8 cellular contexts compared by ENCODE assay signal in the genomic region with DNA sequence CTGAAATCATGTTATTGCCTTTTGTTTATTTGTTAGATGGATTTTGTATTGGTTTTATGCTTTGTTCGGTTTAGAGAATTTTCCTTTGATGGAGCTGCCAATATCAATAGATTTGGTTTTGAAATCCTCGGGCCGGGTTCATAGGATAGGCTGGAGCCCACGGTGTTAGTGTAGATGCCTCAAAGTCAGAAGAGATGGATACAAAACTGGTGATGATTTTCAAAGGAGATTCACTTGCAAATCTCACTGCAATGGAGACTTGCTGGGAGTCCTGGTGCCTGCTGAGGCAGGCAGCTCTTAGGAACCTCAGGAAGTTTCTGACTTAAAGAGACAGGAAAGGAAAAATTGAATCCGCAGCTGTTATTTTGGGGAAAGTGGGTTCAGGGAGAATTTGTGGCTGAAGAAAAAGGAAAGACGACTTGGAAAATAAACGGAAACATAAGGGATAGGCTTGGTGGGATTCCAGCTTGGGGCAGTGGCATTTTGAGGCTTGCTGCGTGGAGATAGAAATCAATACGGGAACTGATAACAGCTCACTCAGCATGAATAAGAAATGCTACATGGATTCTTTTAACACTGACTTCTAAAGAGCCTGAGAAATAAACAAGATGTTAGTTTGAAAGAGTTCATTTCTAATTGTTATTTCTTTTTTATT.
DNase-seq lines count a peak whose midpoint lies in the region; ATAC-seq and TF ChIP-seq lines count a peak whose summit lies in the region.

No MANE protein-coding gene starts in this region.

- H3K36me3 Mint-ChIP-seq in activated CD4-positive, alpha-beta T cell treated with anti-CD3 and anti-CD28 coated beads for 36 hours (ENCODE audit: low read depth), result no peaks in the 10 kb centered on the region

- in situ Hi-C loops in brain microvascular endothelial cell (cut with HindIII; ENCODE audit: low pct_ligation_motif_present, low sequenced_read_pairs), result no loop called here

- POLR2A ChIA-PET in activated CD4-positive, alpha-beta T cell treated with anti-CD3 and anti-CD28 coated beads for 36 hours (lab: Charles Lee), result no interaction called here
- POLR2A ChIA-PET in HEK293T (lab: Yijun Ruan, JAX), result no interaction called here

- H3K4me1 ChIP-seq in lower lobe of right lung (peaks cover 49% of the 10 kb centered on the region), tibial artery (peaks cover 0 to 32% (median 8%) of the 10 kb centered on the region in 4 donors)

- no peaks in the 10 kb centered on the region for H3K27me3 ChIP-seq in brain microvascular endothelial cell (replicated peaks)
- no peaks in the 10 kb centered on the region for H3K27me3 ChIP-seq in lower lobe of right lung (ENCODE audit: low read depth)
- H3K27me3 ChIP-seq in tibial artery, result no peaks in the 10 kb centered on the region

- peaks cover 23% of the 10 kb centered on the region for H3K4me1 Mint-ChIP-seq in activated CD4-positive, alpha-beta T cell treated with anti-CD3 and anti-CD28 coated beads for 36 hours

- peaks cover 36% of the 10 kb centered on the region for H3K27me3 Mint-ChIP-seq in activated CD4-positive, alpha-beta T cell treated with anti-CD3 and anti-CD28 coated beads for 36 hours

- no peaks in the 10 kb centered on the region for H3K36me3 ChIP-seq in brain microvascular endothelial cell (replicated peaks)
- H3K36me3 ChIP-seq in lower lobe of right lung, result no peaks in the 10 kb centered on the region
- no peaks in the 10 kb centered on the region for H3K36me3 ChIP-seq in tibial artery

- H3K27ac ChIP-seq in brain microvascular endothelial cell, result no peak overlapping the region
- H3K27ac ChIP-seq in lower lobe of right lung, result peak overlapping the region; percentile 84
- H3K27ac ChIP-seq in tibial artery, result peak overlapping the region; percentile 82 to 84

- intact Hi-C loops in activated CD4-positive, alpha-beta T cell treated with anti-CD3 and anti-CD28 coated beads for 36 hours (cut with DNase I, micrococcal nuclease), result no loop called here
- intact Hi-C loops in lower lobe of right lung (cut with DNase I) (no loop called here), tibial artery (cut with DNase I; ENCODE audit: low total_unique reads) (loop anchor here (5.0 kb wide), 1 partner anchor 364 kb away; no protein-coding TSS in a partner anchor)

- no peak for ATAC-seq in activated CD4-positive, alpha-beta T cell treated with anti-CD3 and anti-CD28 coated beads for 36 hours
- ATAC-seq in lower lobe of right lung (peak; percentile 18 to 38), HG02938 (IDR thresholded peaks at IDR 0.05; ENCODE audit: unreplicated experiment) (no peak)

- peak overlapping the region; percentile 65 for H3K4me3 ChIP-seq in brain microvascular endothelial cell (ENCODE audit: low read depth, low read length)
- H3K4me3 ChIP-seq in lower lobe of right lung, result peak overlapping the region; percentile 73
- H3K4me3 ChIP-seq in tibial artery, result peak overlapping the region; percentile 64 to 70

- H3K9me3 ChIP-seq in lower lobe of right lung (no peaks in the 10 kb centered on the region), tibial artery (no peaks in the 10 kb centered on the region)

- H3K4me3 Mint-ChIP-seq in activated CD4-positive, alpha-beta T cell treated with anti-CD3 and anti-CD28 coated beads for 36 hours, result peak overlapping the region; percentile 70

- DNase-seq in activated CD4-positive, alpha-beta T cell treated with anti-CD3 and anti-CD28 coated beads for 36 hours, result no peak
- DNase-seq in activated CD4-positive, alpha-beta T cell treated with anti-CD3 and anti-CD28 coated beads, Interleukin-2, amount 50 U/mL, for 1 hour, result no peak
- DNase-seq in brain microvascular endothelial cell (peak; percentile 5), lower lobe of right lung (no peak), tibial artery (no peak), HEK293T (ENCODE audit: extremely low spot score) (no peak)
- no peak for DNase-seq in stimulated activated CD8-positive, alpha-beta memory T cell treated with anti-CD3 and anti-CD28 coated beads, Interleukin-4, amount 100 ng/mL, for 48 hours

- no peak overlapping the region for H3K27ac Mint-ChIP-seq in activated CD4-positive, alpha-beta T cell treated with anti-CD3 and anti-CD28 coated beads for 36 hours

- H3K9me3 Mint-ChIP-seq in activated CD4-positive, alpha-beta T cell treated with anti-CD3 and anti-CD28 coated beads for 36 hours (ENCODE audit: low read depth), result no peaks in the 10 kb centered on the region

- CTCF ChIA-PET in activated CD4-positive, alpha-beta T cell treated with anti-CD3 and anti-CD28 coated beads for 36 hours (lab: Charles Lee), result interaction anchor here (0.6 to 1.3 kb wide), 3 partner anchors 45 to 405 kb away, joined by 3 to 5 read pairs (median 3); no protein-coding TSS in a partner anchor
- CTCF ChIA-PET in HEK293T (lab: Yijun Ruan, JAX), result interaction anchor here (0.8 kb wide), 1 partner anchor 616 kb away, joined by 3 read pairs; the partner anchor contains the start of gene SIRT5

- no peak for TF ChIP-seq CTCF in brain microvascular endothelial cell (IDR thresholded peaks at IDR 0.05; ENCODE audit: low read depth, low read length, missing control alignments)
- TF ChIP-seq CTCF in lower lobe of right lung (IDR thresholded peaks at IDR 0.05), result no peak
- TF ChIP-seq CTCF in tibial artery (IDR thresholded peaks at IDR 0.05), result no peak

TF ChIP-seq in HEK293T, 16 proteins besides CTCF, POLR2A, EP300 and RAD21:
- TF ChIP-seq ELF4 (IDR thresholded peaks at IDR 0.05) (no peak), BHLHE40 (IDR thresholded peaks at IDR 0.05; ENCODE audit: borderline replicate concordance) (no peak), HDGF (IDR thresholded peaks at IDR 0.05; ENCODE audit: borderline replicate concordance) (no peak), FOXA1 (IDR thresholded peaks at IDR 0.05) (no peak), PKNOX1 (IDR thresholded peaks at IDR 0.05) (no peak), ZNF384 (IDR thresholded peaks at IDR 0.05) (no peak), ARNT (IDR thresholded peaks at IDR 0.05) (no peak), L3MBTL2 (conservative IDR thresholded peaks at IDR 0.05) (no peak), FOXK2 (IDR thresholded peaks at IDR 0.05) (no peak), LEF1 (IDR thresholded peaks at IDR 0.05; ENCODE audit: borderline replicate concordance) (no peak), SP1 (IDR thresholded peaks at IDR 0.05) (no peak), CTBP1 (IDR thresholded peaks at IDR 0.05; ENCODE audit: borderline replicate concordance) (no peak), TARDBP (IDR thresholded peaks at IDR 0.05) (no peak), SUZ12 (IDR thresholded peaks at IDR 0.05) (no peak), FOXM1 (IDR thresholded peaks at IDR 0.05; ENCODE audit: borderline replicate concordance) (no peak)

Comparison
In these comparisons a context has a peak if more than half of its experiments do, and no peak if none do; other contexts are left out.
1. ATAC-seq: peak in lower lobe of right lung (2 of 2); none in activated CD4-positive, alpha-beta T cell treated with anti-CD3 and anti-CD28 coated beads for 36 hours (single experiment) and HG02938 (single experiment).
2. Peak in every context shown above with its lines, with median percentiles within 50 percentile points of each other: H3K4me3 ChIP-seq.